ENCODE assay signal across 1 cellular context in genomic region chr2:201257381-201257940, GRCh38.
TF ChIP-seq lines count a peak whose summit lies in the region.

No MANE protein-coding gene starts in this region.

TF ChIP-seq in HCT116, 20 proteins besides CTCF, POLR2A, EP300 and RAD21 (continued from another document):
- TF ChIP-seq ATF3 (IDR thresholded peaks at IDR 0.05), result no peak
- TF ChIP-seq CEBPB (IDR thresholded peaks at IDR 0.05; ENCODE audit: low read depth), result no peak
- no peak for TF ChIP-seq SP1 (IDR thresholded peaks at IDR 0.05; ENCODE audit: low read depth)
- no peak for TF ChIP-seq SIN3A (IDR thresholded peaks at IDR 0.05; ENCODE audit: low read depth)
- no peak; the same call in 1 of the 2 replicates for TF ChIP-seq POLR2AphosphoS5 (IDR thresholded peaks at IDR 0.05; ENCODE audit: low read depth, low read length)
- no peak for TF ChIP-seq EZH2phosphoT487 (IDR thresholded peaks at IDR 0.05; ENCODE audit: borderline replicate concordance)
- TF ChIP-seq YY1 (IDR thresholded peaks at IDR 0.05; ENCODE audit: extremely low read depth, insufficient replicate concordance, low read depth, low read length), result no peak
- TF ChIP-seq FOSL1 (IDR thresholded peaks at IDR 0.05; ENCODE audit: low read depth), result no peak
- no peak for TF ChIP-seq EGR1 (IDR thresholded peaks at IDR 0.05; ENCODE audit: low read depth)
- no peak for TF ChIP-seq ELF1 (IDR thresholded peaks at IDR 0.05; ENCODE audit: borderline replicate concordance, low read depth)
- no peak for TF ChIP-seq REST (IDR thresholded peaks at IDR 0.05; ENCODE audit: low read depth)
